Comparison of ENCODE assay signal across 12 cellular contexts in genomic region chr3:127803619-127804018, GRCh38. TPM values are rescaled to one million over a fixed set of nuclear protein-coding genes. Genes with fewer than 3 reads are reported as not detected.
A peak's percentile ranks its signal among the peaks of the same experiment; 100 is the strongest.
DNase-seq lines count a peak whose midpoint lies in the region; ATAC-seq and TF ChIP-seq lines count a peak whose summit lies in the region.
"Had no signal": no experiment of that assay in that cellular context is flagged by ENCODE, and none has a peak within 500 bp of the region (broad histone marks: within the 10 kb centered on the region; RNA-seq: fewer than 3 reads in every experiment).

No MANE protein-coding gene starts in this region.

- POLR2A ChIA-PET in AG04450 (lab: Yijun Ruan, JAX): interaction anchor here (0.8 to 1.5 kb wide), 4 partner anchors 8 to 19 kb away, joined by 3 to 5 read pairs (median 4); partner anchors contain the start of gene MGLL

- H3K9ac ChIP-seq in Karpas-422 (ENCODE audit: low read length): no peak overlapping the region

- H3K36me3 ChIP-seq in Karpas-422 (ENCODE audit: insufficient read depth, low read length) (peaks cover 25% of the 10 kb centered on the region), lung (ENCODE audit: control insufficient read depth in 2 of 2, insufficient read depth in 2 of 2, low read length in 2 of 2) (peaks cover 3 to 5% of the 10 kb centered on the region in 2 donors), Peyer's patch (peaks cover 0 to 27% (median 0%) of the 10 kb centered on the region in 3 donors)

- H4K20me1 ChIP-seq in Karpas-422 (ENCODE audit: insufficient read depth, low read depth, low read length): no peaks in the 10 kb centered on the region

- H3K9me2 ChIP-seq in Karpas-422 (replicated peaks; ENCODE audit: insufficient read depth, low read length): no peaks in the 10 kb centered on the region

- peak overlapping the region; percentile 53 for H3K27ac ChIP-seq in AG04450 (ENCODE audit: low read depth, low read length)
- H3K27ac ChIP-seq in Karpas-422 (ENCODE audit: low read length): peak overlapping the region; percentile 24; the same call in 1 of the 2 replicates
- no peak overlapping the region for H3K27ac ChIP-seq in lung (ENCODE audit: low read depth in 1 of 2, low read length in 1 of 2)
- no peak overlapping the region for H3K27ac ChIP-seq in Peyer's patch

- no peak for TF ChIP-seq POLR2A in Peyer's patch (IDR thresholded peaks at IDR 0.05)

- H2AFZ ChIP-seq in Karpas-422 (ENCODE audit: low read length): no peak overlapping the region

- no peak for TF ChIP-seq CTCF in AG04450 (IDR thresholded peaks at IDR 0.05; ENCODE audit: low read depth, low read length)
- TF ChIP-seq CTCF in choroid plexus epithelial cell (conservative IDR thresholded peaks at IDR 0.05; ENCODE audit: low read depth, low read length): no peak
- TF ChIP-seq CTCF in lung (IDR thresholded peaks at IDR 0.05; ENCODE audit: control extremely low read depth, extremely low read depth): no peak
- TF ChIP-seq CTCF in Peyer's patch (IDR thresholded peaks at IDR 0.05): no peak

- peak; percentile 60 for ATAC-seq in lung (ENCODE audit: insufficient read depth, low FRiP score)
- ATAC-seq: activated CD4-positive, alpha-beta T cell treated with anti-CD3 and anti-CD28 coated beads for 36 hours had no signal

- H3K4me3 ChIP-seq in AG04450 (ENCODE audit: low read depth, low read length) (no peak overlapping the region), Karpas-422 (ENCODE audit: low read length) (no peak overlapping the region), choroid plexus epithelial cell (ENCODE audit: low read depth, low read length) (no peak overlapping the region), lung (no peak overlapping the region), Peyer's patch (no peak overlapping the region)
- H3K4me3 ChIP-seq: sigmoid colon had no signal

- peak; percentile 72 for DNase-seq in AG04450 (ENCODE audit: low read depth, low spot score)
- no peak for DNase-seq in Karpas-422
- peak; percentile 88 for DNase-seq in choroid plexus epithelial cell (ENCODE audit: low read depth)
- no peak for DNase-seq in lung (ENCODE audit: low spot score)
- no peak for DNase-seq in Ammon's horn (ENCODE audit: low spot score)
- DNase-seq in effector CD8-positive, alpha-beta T cell (lab: John Stamatoyannopoulos, UW): no peak
- no peak for DNase-seq in Peyer's patch
- DNase-seq in Kasumi-1 (lab: John Stamatoyannopoulos, UW): no peak
- DNase-seq: activated CD4-positive, alpha-beta T cell treated with anti-CD3 and anti-CD28 coated beads for 36 hours; activated naive CD4-positive, alpha-beta T cell treated with anti-CD3 and anti-CD28 coated beads, Interleukin-2, amount 50 U/mL, for 16 hours; NCI-H1417; sigmoid colon had no signal

- 0 out of 2 replicates have a peak, but pooled peaks cover 3% of the 10 kb centered on the region for H3K79me2 ChIP-seq in Karpas-422 (ENCODE audit: low read length)

- CTCF ChIA-PET in AG04450 (lab: Charles Lee): no interaction called here

- H3K4me2 ChIP-seq in Karpas-422 (ENCODE audit: low read depth, low read length, poor library complexity, severe bottlenecking): no peak overlapping the region

- H3K9me3 ChIP-seq in AG04450 (ENCODE audit: control insufficient read depth, insufficient read depth, low read length) (no peaks in the 10 kb centered on the region), Karpas-422 (ENCODE audit: low read length) (no peaks in the 10 kb centered on the region), lung (ENCODE audit: control insufficient read depth in 2 of 2, insufficient read depth in 1 of 2, low read length in 1 of 2) (no peaks in the 10 kb centered on the region), Peyer's patch (no peaks in the 10 kb centered on the region)
- H3K9me3 ChIP-seq: sigmoid colon had no signal

- H3K27me3 ChIP-seq in AG04450 (ENCODE audit: control insufficient read depth, insufficient read depth, low read length): no peaks in the 10 kb centered on the region
- no peaks in the 10 kb centered on the region for H3K27me3 ChIP-seq in Karpas-422 (ENCODE audit: low read length)
- H3K27me3 ChIP-seq in lung (ENCODE audit: control insufficient read depth, insufficient read depth): no peaks in the 10 kb centered on the region
- no peaks in the 10 kb centered on the region for H3K27me3 ChIP-seq in Peyer's patch
- H3K27me3 ChIP-seq: sigmoid colon had no signal

- H3K4me1 ChIP-seq in Karpas-422 (ENCODE audit: low read length): peaks cover 46% of the 10 kb centered on the region
- peaks cover 5 to 8% of the 10 kb centered on the region in 2 donors for H3K4me1 ChIP-seq in lung (ENCODE audit: control insufficient read depth in 2 of 2, insufficient read depth in 2 of 2, low read length in 2 of 2)
- peaks cover 0 to 6% (median 0%) of the 10 kb centered on the region in 4 donors for H3K4me1 ChIP-seq in Peyer's patch

- WGBS in lung, 2 donors: 49 to 55% methylated on average over 4 of the region's 4 CpGs

RNA-seq across cellular contexts. Expression of gene MGLL, which starts 18.7 kb away (rescaled TPM):
- polyA plus RNA-seq in AG04450 (2011; rRNA removed): 49.1 and 51.5 TPM in 2 replicates
- polyA minus RNA-seq in AG04450 (2011; rRNA and poly(A)+ RNA removed): 67.4 and 85.4 TPM in 2 replicates
- 58.0 and 63.3 TPM in 2 replicates for total RNA-seq in Karpas-422 (2014; rRNA removed; shearing (Covaris generic); ENCODE audit: low replicate concordance)
- 100 to 1,000 TPM in 1 of 2 donors, 10 to 100 TPM in 1; 67.0 to 182 TPM for total RNA-seq in lung
- polyA plus RNA-seq in lung: 10 to 100 TPM; 68.3 to 88.1 TPM
- 100 to 1,000 TPM in 3 of 4 donors, 10 to 100 TPM in 1; 56.1 to 180 (median 143) TPM for total RNA-seq in Peyer's patch

Comparison
In these comparisons a context has a peak if more than half of its experiments do, and no peak if none do; other contexts are left out.
1. DNase-seq: peak in AG04450 (single experiment) and choroid plexus epithelial cell (single experiment); none in Karpas-422 (single experiment), lung (single experiment), Ammon's horn (single experiment), effector CD8-positive, alpha-beta T cell (single experiment), Peyer's patch (0 of 3) and Kasumi-1 (0 of 2).
2. H3K27ac ChIP-seq: peak in AG04450 (single experiment) and Karpas-422 (single experiment); none in lung (0 of 2) and Peyer's patch (0 of 4).